Comparison of ENCODE assay signal across 8 cellular contexts in the genomic region with DNA sequence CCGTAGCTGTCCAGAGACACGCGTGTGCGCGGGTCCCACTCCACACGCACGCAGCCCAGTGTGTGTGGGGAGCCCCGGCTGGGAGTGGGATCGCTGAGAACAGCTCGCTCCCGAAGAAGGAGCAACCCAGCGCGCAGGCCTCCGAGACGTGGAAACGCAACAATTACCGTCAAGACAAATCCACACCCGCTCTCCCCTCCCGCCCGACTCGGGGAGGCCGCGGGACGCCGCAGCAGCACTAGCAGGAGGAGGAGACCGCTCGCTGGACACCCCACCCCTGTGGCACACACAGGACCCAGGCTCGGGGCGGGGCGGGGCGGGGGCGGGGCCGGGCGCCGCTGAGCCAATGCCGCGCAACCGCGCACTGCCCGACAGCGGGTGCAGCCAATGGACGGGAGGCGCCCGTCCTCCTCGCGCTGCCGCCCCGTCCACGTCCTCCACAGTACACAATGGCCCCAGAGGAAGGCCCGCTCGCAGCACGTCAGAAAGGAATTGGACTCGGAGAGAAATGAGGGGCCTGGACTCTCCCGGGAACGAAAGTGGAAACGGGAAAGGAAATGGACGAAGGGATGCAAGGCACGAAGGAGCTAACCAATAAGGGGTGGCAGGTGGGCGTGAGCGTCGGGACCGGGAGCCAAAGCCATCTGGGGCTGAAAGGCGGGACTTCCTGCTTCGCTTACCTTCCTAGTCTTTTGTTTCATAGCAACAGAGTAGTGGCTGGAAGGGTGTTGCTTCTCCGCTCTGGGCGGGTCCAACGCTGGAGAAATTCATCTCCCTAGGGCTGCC. TPM values are rescaled to one million over a fixed set of nuclear protein-coding genes. Genes with fewer than 3 reads are reported as not detected.
DNase-seq lines count a peak whose midpoint lies in the region; ATAC-seq, FAIRE-seq and TF ChIP-seq lines count a peak whose summit lies in the region.

A gene (minus strand): TSS at position 268 of the 786 bp plus-strand sequence. CDS start 1,435 bp downstream, outside the sequence.

- peaks cover 27% of the 10 kb centered on the region for H3K79me2 ChIP-seq in endothelial cell of umbilical vein (ENCODE audit: control insufficient read depth, insufficient read depth, low read length)

- POLR2A ChIA-PET in IMR-90 (lab: Charles Lee; ENCODE audit: unreplicated experiment), result no interaction called here
- POLR2A ChIA-PET in endothelial cell of umbilical vein (lab: Charles Lee), result interaction anchor here (0.7 kb wide), 1 partner anchor 1142 kb away, joined by 3 read pairs; no protein-coding TSS in a partner anchor

- H3K9me3 ChIP-seq in IMR-90 (ENCODE audit: control insufficient read depth, insufficient read depth, low read length) (no peaks in the 10 kb centered on the region), endothelial cell of umbilical vein (replicated peaks; ENCODE audit: control insufficient read depth, insufficient read depth, low read length) (no peaks in the 10 kb centered on the region)

- peak within 1 kb of the TSS; percentile 92 for H3K27ac ChIP-seq in IMR-90 (ENCODE audit: insufficient read depth, low read length)
- H3K27ac ChIP-seq in endothelial cell of umbilical vein (ENCODE audit: insufficient read depth, low read depth, low read length), result peak within 1 kb of the TSS; percentile 64

- H3K4me3 ChIP-seq in IMR-90 (ENCODE audit: insufficient read depth, low read depth, low read length) (peak within 1 kb of the TSS; percentile 78), endothelial cell of umbilical vein (replicated peaks in 1 of 3; ENCODE audit: insufficient read depth in 1 of 3, low read depth in 1 of 3, low read length in 3 of 3) (peak within 1 kb of the TSS; percentile 84 to 97 (median 94))

- no peaks in the 10 kb centered on the region for H3K27me3 ChIP-seq in IMR-90 (ENCODE audit: control insufficient read depth, insufficient read depth, low read length)
- H3K27me3 ChIP-seq in endothelial cell of umbilical vein (ENCODE audit: control insufficient read depth in 2 of 2, insufficient read depth in 2 of 2, low read length in 2 of 2), result no peaks in the 10 kb centered on the region

- TF ChIP-seq POLR2A in IMR-90 (IDR thresholded peaks at IDR 0.05; ENCODE audit: low read depth, low read length) (peak; percentile 84), endothelial cell of umbilical vein (IDR thresholded peaks at IDR 0.05; ENCODE audit: low read depth, low read length) (no peak)

- H2BK5ac ChIP-seq in IMR-90 (ENCODE audit: low read depth, low read length, poor library complexity, severe bottlenecking), result peak within 1 kb of the TSS; percentile 94

- in situ Hi-C loops in IMR-90 (cut with MboI; ENCODE audit: low sequenced_read_pairs), result no loop called here

- peak; percentile 91 for ATAC-seq in GM21528 (IDR thresholded peaks at IDR 0.05; ENCODE audit: low FRiP score, unreplicated experiment)
- peak; percentile 96 for ATAC-seq in IMR-90 (ENCODE audit: low read depth)

- WGBS in IMR-90 (ENCODE audit: extremely low coverage in 2 of 2, insufficient read length in 1 of 2), 2 experiments, result 0% methylated on average over 7 of the region's 67 CpGs; no CpG with 5 or more reads in 1 of the 2 experiments

- H3K79me1 ChIP-seq in IMR-90 (ENCODE audit: low read depth in 1 of 2, low read length in 2 of 2), result peaks cover 6 to 37% of the 10 kb centered on the region in 2 experiments

- no peak for FAIRE-seq in D721Med (lab: Jason Lieb, UNC)
- FAIRE-seq in endothelial cell of umbilical vein (lab: Jason Lieb, UNC), result peak; percentile 93

- H4K8ac ChIP-seq in IMR-90 (ENCODE audit: low read depth in 2 of 2, low read length in 2 of 2), result peak within 1 kb of the TSS; percentile 51 to 87; a peak in 3 of 4 replicates

- TF ChIP-seq CTCF in D721Med (IDR thresholded peaks at IDR 0.05; ENCODE audit: insufficient read depth, missing control alignments) (no peak), IMR-90 (conservative IDR thresholded peaks at IDR 0.05; ENCODE audit: low read depth, low read length) (no peak), endothelial cell of umbilical vein (IDR thresholded peaks at IDR 0.05; ENCODE audit: extremely low read depth in 1 of 2, insufficient read depth in 1 of 2, low read depth in 1 of 2, low read length in 2 of 2) (no peak)

- H4K5ac ChIP-seq in IMR-90 (ENCODE audit: low read depth, low read length), result peak within 1 kb of the TSS; percentile 87

- intact Hi-C loops in IMR-90 (cut with micrococcal nuclease), result loop anchor here (1.0 to 10.0 kb wide), 9 partner anchors 136 to 1196 kb away; no protein-coding TSS in a partner anchor
- intact Hi-C loops in endothelial cell of umbilical vein (cut with micrococcal nuclease), result loop anchor here (1.0 to 10.0 kb wide), 10 partner anchors 16 to 1196 kb away; a partner anchor contains a TSS

- H3K14ac ChIP-seq in IMR-90 (replicated peaks; ENCODE audit: low read depth, low read length), result peak within 1 kb of the TSS; percentile 99

- CTCF ChIA-PET in IMR-90 (lab: Yijun Ruan, JAX) (no interaction called here), endothelial cell of umbilical vein (lab: Charles Lee) (interaction anchor here (1.0 to 2.7 kb wide), 5 partner anchors 12 to 1196 kb away, joined by 3 to 9 read pairs (median 6); no protein-coding TSS in a partner anchor)

- peak within 1 kb of the TSS; percentile 82 for H4K91ac ChIP-seq in IMR-90 (ENCODE audit: insufficient read depth, low read depth, low read length)

- peak within 1 kb of the TSS; percentile 93 for H2BK120ac ChIP-seq in IMR-90 (ENCODE audit: low read depth, low read length)

- no peak; the same call in 1 of the 2 replicates for TF ChIP-seq RAD21 in IMR-90 (IDR thresholded peaks at IDR 0.05; ENCODE audit: low read length)

- BruUV-seq in IMR-90 (replicated peaks; lab: Mats Ljungman, UMichigan), result no TSS peak
- no TSS peak for BruUV-seq in endothelial cell of umbilical vein (replicated peaks; lab: Mats Ljungman, UMichigan)

- H2BK20ac ChIP-seq in IMR-90 (ENCODE audit: low read depth, low read length), result peak within 1 kb of the TSS; percentile 74

- H3K56ac ChIP-seq in IMR-90 (ENCODE audit: extremely low read depth, insufficient read depth, low read length), result peak within 1 kb of the TSS; percentile 86

- no peaks in the 10 kb centered on the region for H3K9me1 ChIP-seq in IMR-90 (ENCODE audit: insufficient read depth, low read length)
- H3K9me1 ChIP-seq in endothelial cell of umbilical vein (replicated peaks; ENCODE audit: control insufficient read depth, extremely low read depth, insufficient read depth, low read length), result no peaks in the 10 kb centered on the region

- DNase-seq in D721Med (ENCODE audit: insufficient read length, low spot score) (peak; percentile 41), IMR-90 (peak; percentile 97), OCI-M1 (lab: John Stamatoyannopoulos, UW) (peak; percentile 95), activated T-cell treated with anti-CD3 and anti-CD28 coated beads for 24 hours (ENCODE audit: low read depth) (peak; percentile 80), endothelial cell of umbilical vein (ENCODE audit: low read depth, low spot score) (peak; percentile 96), midbrain (lab: John Stamatoyannopoulos, UW) (peak; percentile 92)
- peak; percentile 67 to 72 for DNase-seq in stimulated activated CD8-positive, alpha-beta memory T cell treated with anti-CD3 and anti-CD28 coated beads, Interleukin-2, amount 100 ng/mL, for 1 hour (ENCODE audit: low read depth in 2 of 2)

- H3K9ac ChIP-seq in IMR-90 (ENCODE audit: low read depth, low read length), result peak within 1 kb of the TSS; percentile 84
- peak within 1 kb of the TSS; percentile 93 for H3K9ac ChIP-seq in endothelial cell of umbilical vein (replicated peaks; ENCODE audit: extremely low read depth, insufficient read depth, low read length)

- peak within 1 kb of the TSS; percentile 53; the same call in 1 of the 2 replicates for H2AK5ac ChIP-seq in IMR-90 (ENCODE audit: low read depth, low read length)

- H2BK15ac ChIP-seq in IMR-90 (ENCODE audit: low read depth, low read length), result peak within 1 kb of the TSS; percentile 79; the same call in 2 of the 3 replicates

- H3K4me2 ChIP-seq in IMR-90 (ENCODE audit: low read depth, low read length) (peak within 1 kb of the TSS; percentile 83), endothelial cell of umbilical vein (ENCODE audit: insufficient read depth, low read length) (peak within 1 kb of the TSS; percentile 97)

- H3K36me3 ChIP-seq in IMR-90 (ENCODE audit: control insufficient read depth, insufficient read depth, low read length) (no peaks in the 10 kb centered on the region; the same call in 1 of the 2 replicates), endothelial cell of umbilical vein (ENCODE audit: control insufficient read depth in 2 of 2, extremely low read depth in 1 of 2, insufficient read depth in 2 of 2, low read length in 2 of 2) (no peaks in the 10 kb centered on the region)

- H3K4me1 ChIP-seq in IMR-90 (ENCODE audit: control insufficient read depth, insufficient read depth, low read length), result peaks cover 2% of the 10 kb centered on the region; the same call in 1 of the 2 replicates
- H3K4me1 ChIP-seq in endothelial cell of umbilical vein (ENCODE audit: control insufficient read depth, extremely low read depth, insufficient read depth, low read length), result peaks cover 34% of the 10 kb centered on the region

- H3K23ac ChIP-seq in IMR-90 (ENCODE audit: low read depth, low read length), result peak within 1 kb of the TSS; percentile 99

- H3K18ac ChIP-seq in IMR-90 (ENCODE audit: low read depth, low read length), result peak within 1 kb of the TSS; percentile 92

- H3K4ac ChIP-seq in IMR-90 (ENCODE audit: low read depth, low read length), result peak within 1 kb of the TSS; percentile 92

- peak within 1 kb of the TSS; percentile 98 for H2AFZ ChIP-seq in IMR-90 (replicated peaks; ENCODE audit: low read length, poor library complexity)
- H2AFZ ChIP-seq in endothelial cell of umbilical vein (ENCODE audit: low read depth, low read length), result peak within 1 kb of the TSS; percentile 86

- dilution Hi-C loops in IMR-90 (cut with HindIII; ENCODE audit: low sequenced_read_pairs, unreplicated experiment), result no loop called here
- dilution Hi-C loops in endothelial cell of umbilical vein (cut with MboI; ENCODE audit: extremely low pct_ligation_motif_present, low sequenced_read_pairs), result no loop called here

- H2AK9ac ChIP-seq in IMR-90 (replicated peaks; ENCODE audit: low read depth, low read length, poor library complexity), result peak within 1 kb of the TSS; percentile 95

- H4K20me1 ChIP-seq in IMR-90 (ENCODE audit: insufficient read depth, low read length), result 0 out of 2 replicates have a peak, but pooled peaks cover 2% of the 10 kb centered on the region
- H4K20me1 ChIP-seq in endothelial cell of umbilical vein (replicated peaks; ENCODE audit: control insufficient read depth, extremely low read depth, insufficient read depth, low read length), result no peaks in the 10 kb centered on the region

RNA-seq across cellular contexts. Expression of the gene that starts here (rescaled TPM):
- total RNA-seq in IMR-90 (2012; rRNA removed), result 20.1 and 28.6 TPM in 2 replicates
- polyA plus RNA-seq in IMR-90 (2012; rRNA removed), result 10.1 and 10.2 TPM in 2 replicates
- polyA plus RNA-seq in IMR-90 (2012; cell fraction: cytosol; rRNA removed), result 2.7 and 5.9 TPM in 2 replicates
- polyA plus RNA-seq in IMR-90 (2012; cell fraction: nucleus; rRNA removed; ENCODE audit: low replicate concordance), result 7.1 and 45.1 TPM in 2 replicates
- 39.6 and 39.8 TPM in 2 replicates for total RNA-seq in endothelial cell of umbilical vein
- polyA plus RNA-seq in endothelial cell of umbilical vein, result 17.1 and 17.8 TPM in 2 replicates
- 13.2 and 15.4 TPM in 2 replicates for polyA plus RNA-seq in endothelial cell of umbilical vein (2011; cell fraction: cytosol; rRNA removed)
- 62.4 and 64.5 TPM in 2 replicates for polyA plus RNA-seq in endothelial cell of umbilical vein (2011; cell fraction: nucleus; rRNA removed)
- 19.5 and 22.0 TPM in 2 replicates for polyA plus RNA-seq in endothelial cell of umbilical vein (2012)
- 43.2 and 47.8 TPM in 2 replicates for polyA minus RNA-seq in endothelial cell of umbilical vein
- polyA minus RNA-seq in endothelial cell of umbilical vein (2011; cell fraction: cytosol; rRNA and poly(A)+ RNA removed), result 2.6 TPM
- 139 and 164 TPM in 2 replicates for polyA minus RNA-seq in endothelial cell of umbilical vein (2011; cell fraction: nucleus; rRNA and poly(A)+ RNA removed)

Comparison
In these comparisons a context has a peak if more than half of its experiments do, and no peak if none do; other contexts are left out.
1. Peak in every context shown above with its lines: DNase-seq, ATAC-seq, H3K4me3 ChIP-seq and H3K27ac ChIP-seq.
2. DNase-seq: peak in every context shown above with its lines; median percentile 97 in IMR-90; 96 in endothelial cell of umbilical vein; 95 in OCI-M1; 92 in midbrain; 80 in activated T-cell treated with anti-CD3 and anti-CD28 coated beads for 24 hours; 70 in stimulated activated CD8-positive, alpha-beta memory T cell treated with anti-CD3 and anti-CD28 coated beads, Interleukin-2, amount 100 ng/mL, for 1 hour; 41 in D721Med.